Comparison of ENCODE assay signal across 10 cellular contexts in the genomic region with DNA sequence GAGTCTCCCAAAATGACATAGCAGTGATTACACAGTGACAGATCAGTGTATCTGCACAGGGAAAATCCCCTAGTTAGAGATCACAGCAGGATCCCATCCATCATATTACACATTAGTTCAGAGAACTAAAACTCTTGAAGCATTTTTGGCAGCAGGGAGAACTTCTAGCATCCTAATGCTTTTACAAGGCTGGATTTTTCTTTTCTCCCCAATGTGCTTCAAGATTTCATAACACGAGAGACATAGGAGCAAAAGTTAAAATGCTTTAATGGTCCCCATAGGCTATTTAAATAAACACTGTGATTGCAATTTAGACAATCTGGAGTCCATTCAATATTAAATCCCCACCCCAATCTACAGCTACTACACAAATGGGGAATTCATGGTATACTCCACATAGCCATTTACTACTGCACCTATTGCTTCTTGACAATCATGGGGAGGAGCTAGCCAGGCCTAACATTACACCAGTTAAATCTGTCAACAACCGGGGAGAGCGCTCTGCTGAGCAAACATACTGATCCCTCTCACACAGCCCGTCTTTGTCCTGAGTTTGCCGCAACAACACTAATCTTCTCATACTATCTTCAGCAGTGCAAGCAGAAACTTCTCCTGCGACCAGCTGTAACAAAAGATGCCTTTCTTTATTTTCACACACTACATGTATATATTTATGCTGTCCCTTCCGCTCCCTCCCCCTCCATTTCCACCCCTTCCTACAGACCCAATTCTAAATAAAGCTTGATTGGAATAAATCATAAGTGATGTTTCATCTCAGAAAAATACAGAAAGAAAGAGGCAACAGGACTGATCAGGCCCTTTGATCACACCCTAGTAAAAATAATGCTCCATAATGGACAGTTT.
DNase-seq lines count a peak whose midpoint lies in the region; ATAC-seq and TF ChIP-seq lines count a peak whose summit lies in the region.
"Had no signal": no experiment of that assay in that cellular context is flagged by ENCODE, and none has a peak within 500 bp of the region (broad histone marks: within the 10 kb centered on the region; RNA-seq: fewer than 3 reads in every experiment).

No MANE protein-coding gene starts in this region.

- no peaks in the 10 kb centered on the region for H3K27me3 ChIP-seq in right atrium auricular region
- no peaks in the 10 kb centered on the region for H3K27me3 ChIP-seq in iPS DF 6.9 (ENCODE audit: control insufficient read depth, insufficient read depth, low read length)
- no peaks in the 10 kb centered on the region for H3K27me3 ChIP-seq in aorta (ENCODE audit: control insufficient read depth in 1 of 2, insufficient read depth in 2 of 2, low read length in 1 of 2)

- H3K4me1 ChIP-seq in right atrium auricular region: peaks cover 0 to 4% of the 10 kb centered on the region in 2 donors
- H3K4me1 ChIP-seq in iPS DF 6.9 (ENCODE audit: control insufficient read depth, insufficient read depth, low read length): no peaks in the 10 kb centered on the region
- H3K4me1 ChIP-seq in aorta (ENCODE audit: control insufficient read depth in 1 of 2, insufficient read depth in 2 of 2, low read length in 2 of 2): no peaks in the 10 kb centered on the region

- no peak for DNase-seq in Right ventricle myocardium superior
- DNase-seq in right atrium auricular region (ENCODE audit: low spot score): no peak
- peak; percentile 27 for DNase-seq in RPMI7951 (ENCODE audit: low read depth)
- DNase-seq in iPS DF 6.9 (ENCODE audit: low read depth, low spot score): peak; percentile 4
- DNase-seq in aorta: no peak
- DNase-seq in COR-L47 (lab: John Stamatoyannopoulos, UW): no peak
- no peak for DNase-seq in G401 (ENCODE audit: low spot score)
- no peak for DNase-seq in NOMO-1 treated with dmso at 0.1 percent for 144 hours (lab: John Stamatoyannopoulos, UW; ENCODE audit: unreplicated experiment)
- DNase-seq: activated CD4-positive, CD25-positive, alpha-beta regulatory T cell; activated effector memory CD4-positive, alpha-beta T cell treated with anti-CD3 and anti-CD28 coated beads, Interleukin-2, amount 50 U/mL, for 16 hours had no signal

- in situ Hi-C loops in G401 (cut with HindIII; ENCODE audit: low sequenced_read_pairs): no loop called here

- H3K27ac ChIP-seq in right atrium auricular region (no peak overlapping the region), iPS DF 6.9 (ENCODE audit: low read length) (no peak overlapping the region), aorta (ENCODE audit: low read depth in 1 of 2, low read length in 2 of 2) (no peak overlapping the region)

- no peaks in the 10 kb centered on the region for H3K36me3 ChIP-seq in right atrium auricular region
- no peaks in the 10 kb centered on the region for H3K36me3 ChIP-seq in iPS DF 6.9 (ENCODE audit: control insufficient read depth, insufficient read depth, low read length)
- no peaks in the 10 kb centered on the region for H3K36me3 ChIP-seq in aorta (ENCODE audit: control insufficient read depth in 1 of 2, insufficient read depth in 2 of 2, low read length in 1 of 2)

- no CpG with 5 or more reads among the region's 7 CpGs for WGBS in iPS DF 6.9 (ENCODE audit: insufficient coverage, insufficient read length)
- 77 to 82% methylated on average over 7 of the region's 7 CpGs for WGBS in aorta, 2 donors

- no peaks in the 10 kb centered on the region for H3K9me3 ChIP-seq in right atrium auricular region
- no peaks in the 10 kb centered on the region for H3K9me3 ChIP-seq in iPS DF 6.9 (ENCODE audit: control insufficient read depth, insufficient read depth, low read length)
- H3K9me3 ChIP-seq in aorta (ENCODE audit: control insufficient read depth, low read length): no peaks in the 10 kb centered on the region

- peak; percentile 51 for ATAC-seq in Right ventricle myocardium superior (ENCODE audit: poor library complexity)
- ATAC-seq in aorta (ENCODE audit: low FRiP score): peak; percentile 48

- H3K4me3 ChIP-seq in right atrium auricular region (no peak overlapping the region), iPS DF 6.9 (ENCODE audit: low read length) (no peak overlapping the region), aorta (ENCODE audit: low read length in 2 of 2) (no peak overlapping the region)

- no peak for TF ChIP-seq CTCF in right atrium auricular region (IDR thresholded peaks at IDR 0.05)

- intact Hi-C loops in Right ventricle myocardium superior (cut with DNase I): no loop called here
- intact Hi-C loops in aorta (cut with DNase I): no loop called here

Comparison
In these comparisons a context has a peak if more than half of its experiments do, and no peak if none do; other contexts are left out.
1. DNase-seq: peak in RPMI7951 (single experiment) and iPS DF 6.9 (single experiment); none in Right ventricle myocardium superior (single experiment), right atrium auricular region (single experiment), aorta (0 of 2), COR-L47 (single experiment), G401 (single experiment) and NOMO-1 treated with dmso at 0.1 percent for 144 hours (single experiment).